Comparison of ENCODE assay signal across 9 cellular contexts in the genomic region with DNA sequence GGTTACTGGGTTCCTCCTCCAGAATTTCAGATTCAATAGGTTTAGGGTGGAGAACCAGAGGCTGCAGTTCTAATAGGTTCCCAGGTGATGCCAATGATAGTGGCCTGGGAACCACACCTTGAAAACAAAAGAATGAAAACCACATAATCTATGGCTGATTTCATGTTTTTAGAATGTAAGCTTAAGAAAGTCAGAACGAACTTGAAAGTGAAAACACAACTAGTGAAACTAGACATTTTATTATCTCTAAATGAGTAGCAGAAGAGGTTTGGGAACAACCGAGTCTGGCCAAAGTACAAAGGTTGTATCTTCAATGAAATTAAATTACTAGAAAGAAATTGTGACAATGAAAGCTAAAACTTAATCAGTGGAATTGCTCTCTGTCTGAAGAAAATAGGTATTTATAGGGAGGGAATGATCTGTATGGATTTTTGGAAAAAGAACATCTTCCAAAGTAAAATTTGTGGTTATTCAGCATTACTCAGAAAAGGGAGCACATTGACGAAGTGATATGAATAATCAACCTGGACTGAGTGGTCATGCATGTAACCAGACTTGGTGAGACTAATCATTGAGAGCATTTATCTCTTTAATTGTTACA. TPM values are rescaled to one million over a fixed set of nuclear protein-coding genes. Genes with fewer than 3 reads are reported as not detected.
DNase-seq lines count a peak whose midpoint lies in the region; ATAC-seq, FAIRE-seq and TF ChIP-seq lines count a peak whose summit lies in the region.
"Had no signal": no experiment of that assay in that cellular context is flagged by ENCODE, and none has a peak within 500 bp of the region (broad histone marks: within the 10 kb centered on the region; RNA-seq: fewer than 3 reads in every experiment).

No MANE protein-coding gene starts in this region.

- no peak for TF ChIP-seq POLR2A in lower leg skin (IDR thresholded peaks at IDR 0.05)

- WGBS in lower leg skin, 2 donors = 61 to 83% methylated on average over 3 of the region's 3 CpGs

- FAIRE-seq in HTR-8/SVneo (lab: Jason Lieb, UNC) = no peak

- TF ChIP-seq CTCF in lower leg skin (IDR thresholded peaks at IDR 0.05) = no peak

- peak; percentile 38 for DNase-seq in activated CD4-positive, alpha-beta T cell treated with anti-CD3 and anti-CD28 coated beads for 48 hours
- no peak for DNase-seq in activated CD4-positive, alpha-beta T cell treated with anti-CD3 and anti-CD28 coated beads for 1 hour
- DNase-seq in left lobe of liver (ENCODE audit: low spot score) (no peak), HTR-8/SVneo (ENCODE audit: insufficient read length, low spot score) (no peak), lower leg skin (ENCODE audit: low spot score in 2 of 2) (no peak), NCI-H526 (lab: John Stamatoyannopoulos, UW) (no peak)
- DNase-seq: mesendoderm had no signal

- ATAC-seq in GM21515 (IDR thresholded peaks at IDR 0.05; ENCODE audit: unreplicated experiment) (peak; percentile 73), HG03175 (IDR thresholded peaks at IDR 0.05; ENCODE audit: unreplicated experiment) (peak; percentile 88), left lobe of liver (peak; percentile 54)

- no peak overlapping the region for H3K4me3 ChIP-seq in lower leg skin (ENCODE audit: low read depth, poor library complexity, severe bottlenecking)

- intact Hi-C loops in lower leg skin (cut with DNase I; ENCODE audit: low total_unique reads) = no loop called here

RNA-seq across cellular contexts. Expression of a gene that starts 24.9 kb away (rescaled TPM):
- 11.6 TPM for total RNA-seq in left lobe of liver
- 10 to 100 TPM in 1 of 4 donors, 1 to 10 TPM in 3; 5.0 to 21.4 (median 9.1) TPM for total RNA-seq in lower leg skin
